ENCODE assay signal across 8 cellular contexts in genomic region chr3:12994607-12995388, GRCh38.
DNase-seq lines count a peak whose midpoint lies in the region; ATAC-seq and TF ChIP-seq lines count a peak whose summit lies in the region.

No MANE protein-coding gene starts in this region.

- DNase-seq in ELF-1 (ENCODE audit: low read depth, low spot score) (peak; percentile 97), KBM-7 (peak; percentile 91), SK-N-SH (peak; percentile 97), cardiac muscle cell (ENCODE audit: low read depth in 1 of 2, low spot score in 1 of 2) (peak; percentile 79 to 90), trophoblast cell (peak; percentile 88 to 93), tibial nerve (ENCODE audit: low spot score in 2 of 2) (peak; percentile 78 to 82)

- H3K4me3 ChIP-seq in SK-N-SH (ENCODE audit: low read depth in 2 of 2, low read length in 1 of 2) (peak overlapping the region; percentile 67 to 85), cardiac muscle cell (peak overlapping the region; percentile 70), trophoblast cell (ENCODE audit: low read depth, low read length) (peak overlapping the region; percentile 90), tibial nerve (peak overlapping the region; percentile 86 to 95 (median 90))

- peak overlapping the region; percentile 96 for H3K27ac Mint-ChIP-seq in activated naive CD8-positive, alpha-beta T cell

- H3K27me3 ChIP-seq in SK-N-SH (ENCODE audit: insufficient read depth) (no peaks in the 10 kb centered on the region), cardiac muscle cell (no peaks in the 10 kb centered on the region), trophoblast cell (ENCODE audit: insufficient read depth, low read length) (no peaks in the 10 kb centered on the region), tibial nerve (no peaks in the 10 kb centered on the region)

- no peaks in the 10 kb centered on the region for H3K36me3 ChIP-seq in SK-N-SH (replicated peaks in 1 of 2; ENCODE audit: control insufficient read depth in 1 of 2, insufficient read depth in 2 of 2, low read length in 1 of 2)
- no peaks in the 10 kb centered on the region for H3K36me3 ChIP-seq in cardiac muscle cell
- H3K36me3 ChIP-seq in trophoblast cell (ENCODE audit: control insufficient read depth in 1 of 2, insufficient read depth in 2 of 2, low read length in 2 of 2), result no peaks in the 10 kb centered on the region
- no peaks in the 10 kb centered on the region for H3K36me3 ChIP-seq in tibial nerve

- H3K9me2 ChIP-seq in SK-N-SH, result no peaks in the 10 kb centered on the region

- TF ChIP-seq POLR2A in tibial nerve (IDR thresholded peaks at IDR 0.05), result peak; percentile 69 to 73

- no peaks in the 10 kb centered on the region for H3K79me2 ChIP-seq in SK-N-SH (ENCODE audit: insufficient read depth)
- peaks cover 10% of the 10 kb centered on the region for H3K79me2 ChIP-seq in trophoblast cell (ENCODE audit: control insufficient read depth, insufficient read depth, low read length, poor library complexity)

- peaks cover 11% of the 10 kb centered on the region for H3F3A ChIP-seq in SK-N-SH (replicated peaks; ENCODE audit: insufficient read depth)

- H2BK5ac ChIP-seq in trophoblast cell (ENCODE audit: low read depth, low read length, poor library complexity), result peak overlapping the region; percentile 2

- peak overlapping the region; percentile 55 for H3K14ac ChIP-seq in trophoblast cell (ENCODE audit: low read length)

- in situ Hi-C loops in KBM-7 (cut with MboI; ENCODE audit: low pct_unique_long_range_greater_than_20kb, low sequenced_read_pairs), result no loop called here

- H4K20me1 ChIP-seq in SK-N-SH (ENCODE audit: insufficient read depth), result no peaks in the 10 kb centered on the region

- peak overlapping the region; percentile 87 for H2AFZ ChIP-seq in SK-N-SH (ENCODE audit: low read depth)
- peak overlapping the region; percentile 12 for H2AFZ ChIP-seq in trophoblast cell (ENCODE audit: insufficient read depth, low read length, poor library complexity)

- H3K4me1 ChIP-seq in SK-N-SH (ENCODE audit: control insufficient read depth in 1 of 2, insufficient read depth in 2 of 2, low read depth in 1 of 2, low read length in 1 of 2) (peaks cover 4 to 21% of the 10 kb centered on the region in 2 experiments; a peak in 1 of 4 replicates), cardiac muscle cell (ENCODE audit: low read depth) (peaks cover 4% of the 10 kb centered on the region), trophoblast cell (ENCODE audit: control insufficient read depth in 1 of 2, insufficient read depth in 2 of 2, low read length in 2 of 2) (peaks cover 29 to 34% of the 10 kb centered on the region in 2 experiments), tibial nerve (peaks cover 0 to 26% (median 13%) of the 10 kb centered on the region in 4 donors)

- TF ChIP-seq CTCF in SK-N-SH (IDR thresholded peaks at IDR 0.05) (peak; percentile 83), cardiac muscle cell (IDR thresholded peaks at IDR 0.05; ENCODE audit: low read depth, low read length) (peak; percentile 89), tibial nerve (IDR thresholded peaks at IDR 0.05) (peak; percentile 95 to 98 (median 97))

- H2AK5ac ChIP-seq in trophoblast cell (ENCODE audit: low read length), result peak overlapping the region; percentile 36

- peaks cover 4% of the 10 kb centered on the region for H3K36me3 Mint-ChIP-seq in activated naive CD8-positive, alpha-beta T cell

- H3K4me1 Mint-ChIP-seq in activated naive CD8-positive, alpha-beta T cell (ENCODE audit: low read depth), result peaks cover 52% of the 10 kb centered on the region

- peaks cover 29% of the 10 kb centered on the region for H3K79me1 ChIP-seq in trophoblast cell (ENCODE audit: low read length)

- H3K4me2 ChIP-seq in SK-N-SH (peak overlapping the region; percentile 96), trophoblast cell (ENCODE audit: low read length) (peak overlapping the region; percentile 93)

- no peak overlapping the region for H3K23ac ChIP-seq in trophoblast cell (ENCODE audit: low read length)

- POLR2A ChIA-PET in SK-N-SH (lab: Yijun Ruan, JAX), result interaction anchor here (0.8 to 1.3 kb wide), 4 partner anchors 9 to 34 kb away, joined by 3 to 4 read pairs (median 3); no protein-coding TSS in a partner anchor

- no peaks in the 10 kb centered on the region for H3K9me3 Mint-ChIP-seq in activated naive CD8-positive, alpha-beta T cell (ENCODE audit: low read depth)

- H4K12ac ChIP-seq in trophoblast cell (ENCODE audit: low read depth, low read length), result peak overlapping the region; percentile 10

- no peak overlapping the region for H3K4ac ChIP-seq in trophoblast cell (ENCODE audit: low read depth, low read length)

- H3K9ac ChIP-seq in SK-N-SH (peak overlapping the region; percentile 76), trophoblast cell (ENCODE audit: low read length) (peak overlapping the region; percentile 69)

- H2BK120ac ChIP-seq in trophoblast cell (ENCODE audit: insufficient read depth, low read length, poor library complexity), result peak overlapping the region; percentile 22

- H4K91ac ChIP-seq in trophoblast cell (ENCODE audit: low read depth, low read length), result peak overlapping the region; percentile 78

- TF ChIP-seq RAD21 in SK-N-SH (IDR thresholded peaks at IDR 0.05; ENCODE audit: low read length), result peak; percentile 69

- peak overlapping the region; percentile 96 for H3K4me3 Mint-ChIP-seq in activated naive CD8-positive, alpha-beta T cell

- TF ChIP-seq EP300 in SK-N-SH (IDR thresholded peaks at IDR 0.05; ENCODE audit: borderline replicate concordance in 1 of 2, low read depth in 1 of 2, low read length in 1 of 2) (0 out of 4 replicates have a peak, but pooled peaks of 1 of the 2 experiments have one; percentile 15), tibial nerve (IDR thresholded peaks at IDR 0.05) (peak in 1 of 2 donors; percentile 88)

- no peaks in the 10 kb centered on the region for H3K27me3 Mint-ChIP-seq in activated naive CD8-positive, alpha-beta T cell

- H3K27ac ChIP-seq in SK-N-SH (ENCODE audit: low read depth in 2 of 2, low read length in 1 of 2) (peak overlapping the region; percentile 44 to 78; a peak in 2 of 4 replicates), cardiac muscle cell (peak overlapping the region; percentile 10), trophoblast cell (ENCODE audit: low read depth, low read length) (peak overlapping the region; percentile 4), tibial nerve (peak overlapping the region; percentile 82 to 93 (median 87))

- CTCF ChIA-PET in SK-N-SH (lab: Yijun Ruan, JAX), result interaction anchor here (0.6 to 3.7 kb wide), 36 partner anchors 8 to 541 kb away, joined by 3 to 42 read pairs (median 5); no protein-coding TSS in a partner anchor

- H4K8ac ChIP-seq in trophoblast cell (ENCODE audit: low read depth, low read length), result peak overlapping the region; percentile 55

- H3K9me3 ChIP-seq in SK-N-SH, result no peaks in the 10 kb centered on the region
- no peaks in the 10 kb centered on the region for H3K9me3 ChIP-seq in cardiac muscle cell (ENCODE audit: low read depth)
- H3K9me3 ChIP-seq in trophoblast cell (ENCODE audit: insufficient read depth, low read depth, low read length), result no peaks in the 10 kb centered on the region
- no peaks in the 10 kb centered on the region for H3K9me3 ChIP-seq in tibial nerve

- H2BK12ac ChIP-seq in trophoblast cell (ENCODE audit: low read length), result peak overlapping the region; percentile 2

- peak; percentile 68 for ATAC-seq in GM21717 (IDR thresholded peaks at IDR 0.05; ENCODE audit: unreplicated experiment)

- H3K18ac ChIP-seq in trophoblast cell (ENCODE audit: low read length), result peak overlapping the region; percentile 2

- 0% methylated on average over 23 of the region's 58 CpGs for WGBS in SK-N-SH (ENCODE audit: low lambda C conversion rate)
- WGBS in trophoblast cell (ENCODE audit: extremely low coverage, insufficient coverage, insufficient read length), result no CpG with 5 or more reads among the region's 58 CpGs
- 1% methylated on average over 34 to 51 of the region's 58 CpGs for WGBS in tibial nerve, 2 donors

TF ChIP-seq in SK-N-SH, 30 proteins besides CTCF, POLR2A, EP300 and RAD21 (continues in another document):
- no peak for TF ChIP-seq REST (IDR thresholded peaks at IDR 0.05; ENCODE audit: low read depth, low read length)
- 0 out of 2 replicates have a peak, but pooled peaks have one; percentile 38 for TF ChIP-seq MAX (IDR thresholded peaks at IDR 0.05; ENCODE audit: low read depth)
- no peak for TF ChIP-seq GATA2 (CRISPR knock-in tag; IDR thresholded peaks at IDR 0.05)
- no peak for TF ChIP-seq EZH2phosphoT487 (IDR thresholded peaks at IDR 0.05; ENCODE audit: borderline replicate concordance, low read depth)
- TF ChIP-seq SMC3 (IDR thresholded peaks at IDR 0.05; ENCODE audit: low read depth, low read length), result peak; percentile 73
- TF ChIP-seq GABPA (IDR thresholded peaks at IDR 0.05; ENCODE audit: low read depth), result peak; percentile 63
- TF ChIP-seq YY1 (IDR thresholded peaks at IDR 0.05; ENCODE audit: low read depth), result no peak
- no peak for TF ChIP-seq NFIC (IDR thresholded peaks at IDR 0.05; ENCODE audit: borderline replicate concordance)
- no peak for TF ChIP-seq TCF12 (IDR thresholded peaks at IDR 0.05)
- TF ChIP-seq FOXM1 (IDR thresholded peaks at IDR 0.05; ENCODE audit: low read depth), result no peak

Comparison
In these comparisons a context has a peak if more than half of its experiments do, and no peak if none do; other contexts are left out.
1. Peak in every context shown above with its lines: DNase-seq, ATAC-seq, H3K4me3 ChIP-seq and H3K27ac ChIP-seq.
2. H3K27ac ChIP-seq: peak in every context shown above with its lines; median percentile 87 in tibial nerve; 61 in SK-N-SH; 10 in cardiac muscle cell; 4 in trophoblast cell.